ENCODE assay signal across 34 cellular contexts in genomic region chr10:31679931-31680330, GRCh38.
"Had no signal": no experiment of that assay in that cellular context is flagged by ENCODE, and none has a peak within 500 bp of the region (broad histone marks: within the 10 kb centered on the region; RNA-seq: fewer than 3 reads in every experiment).

No MANE protein-coding gene starts in this region.

- H3K9me3 ChIP-seq: colonic mucosa had no signal

- H3K4me3 Mint-ChIP-seq: activated B cell treated with CpG ODN at 0.5 μM for 24 hours; activated CD8-positive, alpha-beta T cell treated with anti-CD3 and anti-CD28 coated beads for 36 hours; activated naive CD4-positive, alpha-beta T cell treated with anti-CD3 and anti-CD28 coated beads for 36 hours; activated naive CD4-positive, alpha-beta T cell treated with anti-CD3 and anti-CD28 coated beads, Interleukin-2, amount 50 U/mL, for 24 hours; activated naive CD8-positive, alpha-beta T cell treated with anti-CD3 and anti-CD28 coated beads for 36 hours; activated naive CD8-positive, alpha-beta T cell treated with anti-CD3 and anti-CD28 coated beads, Interleukin-2, amount 50 U/mL, for 24 hours; activated T-cell treated with anti-CD3 and anti-CD28 coated beads, Interleukin-2, amount 50 U/mL, for 4 hours; activated T-helper 17 cell treated with anti-CD3 and anti-CD28 coated beads, Interleukin-2, amount 50 U/mL, for 72 hours; brain; T-helper 17 cell; T-helper 2 cell treated with Interferon-gamma antibody and Interleukin-4, amounts not matched to agents 5 μg/mL and 100 μg/mL, for 36 hours had no signal

- H3K27ac ChIP-seq: adrenal gland, ascending aorta, breast epithelium, cardiac muscle cell, colonic mucosa, foreskin keratinocyte, gastrocnemius medialis, heart left ventricle, WERI-Rb-1 had no signal

- H3K27me3 Mint-ChIP-seq: activated naive CD4-positive, alpha-beta T cell treated with anti-CD3 and anti-CD28 coated beads, Interleukin-2, amount 50 U/mL, for 24 hours; activated naive CD8-positive, alpha-beta T cell treated with anti-CD3 and anti-CD28 coated beads for 36 hours; activated naive CD8-positive, alpha-beta T cell treated with anti-CD3 and anti-CD28 coated beads, Interleukin-2, amount 50 U/mL, for 24 hours; brain; T-helper 17 cell had no signal

- H3K4me3 ChIP-seq: adrenal gland, ascending aorta, breast epithelium, cardiac muscle cell, colonic mucosa, gastrocnemius medialis, heart left ventricle had no signal

- H3K36me3 ChIP-seq: adrenal gland, ascending aorta, breast epithelium, cardiac muscle cell, colonic mucosa, gastrocnemius medialis, heart left ventricle, WERI-Rb-1 had no signal

- ATAC-seq: activated CD4-positive, CD25-positive, alpha-beta regulatory T cell treated with anti-CD3 and anti-CD28 coated beads, Interleukin-2, amount 50 U/mL, for 24 hours; activated CD8-positive, alpha-beta T cell treated with anti-CD3 and anti-CD28 coated beads for 36 hours; activated naive CD8-positive, alpha-beta T cell treated with anti-CD3 and anti-CD28 coated beads, Interleukin-2, amount 50 U/mL, for 24 hours; activated T-cell treated with anti-CD3 and anti-CD28 coated beads, Interleukin-2, amount 50 U/mL, for 4 hours; activated T-helper 17 cell treated with anti-CD3 and anti-CD28 coated beads, Interleukin-2, amount 50 U/mL, for 72 hours; esophagus mucosa; foreskin keratinocyte; gastrocnemius medialis; heart left ventricle; T-helper 17 cell had no signal

- DNase-seq: activated B cell treated with CpG ODN at 0.5 μM for 24 hours; activated CD4-positive, alpha-beta T cell treated with anti-CD3 and anti-CD28 coated beads for 48 hours; activated CD4-positive, alpha-beta T cell treated with anti-CD3 and anti-CD28 coated beads, Interleukin-2, amount 50 U/mL, for 1 hour; activated CD4-positive, alpha-beta T cell treated with anti-CD3 and anti-CD28 coated beads, Interleukin-2, amount 50 U/mL, for 48 hours; activated CD8-positive, alpha-beta memory T cell treated with anti-CD3 and anti-CD28 coated beads for 24 hours; activated CD8-positive, alpha-beta T cell treated with anti-CD3 and anti-CD28 coated beads for 36 hours; activated effector memory CD4-positive, alpha-beta T cell treated with anti-CD3 and anti-CD28 coated beads, Interleukin-2, amount 50 U/mL, for 16 hours; activated naive CD4-positive, alpha-beta T cell treated with anti-CD3 and anti-CD28 coated beads for 36 hours; activated naive CD8-positive, alpha-beta T cell treated with anti-CD3 and anti-CD28 coated beads for 36 hours; activated naive CD8-positive, alpha-beta T cell treated with anti-CD3 and anti-CD28 coated beads, Interleukin-2, amount 50 U/mL, for 24 hours; activated T-cell treated with anti-CD3 and anti-CD28 coated beads, Interleukin-2, amount 50 U/mL, for 4 hours; adrenal gland; amygdala; central memory CD4-positive, alpha-beta T cell; cerebellar nuclear complex; colonic mucosa; effector CD8-positive, alpha-beta T cell; foreskin keratinocyte; gastrocnemius medialis; glutamatergic neuron; heart left ventricle; T-helper 1 cell; T-helper 17 cell; T1000; WERI-Rb-1 had no signal

- H3K4me1 ChIP-seq: adrenal gland, ascending aorta, breast epithelium, colonic mucosa, foreskin keratinocyte had no signal

- H3K36me3 Mint-ChIP-seq: activated naive CD8-positive, alpha-beta T cell treated with anti-CD3 and anti-CD28 coated beads for 36 hours had no signal

- H3K27me3 ChIP-seq: adrenal gland, ascending aorta, breast epithelium, cardiac muscle cell, colonic mucosa, foreskin keratinocyte, gastrocnemius medialis, heart left ventricle had no signal

- H3K27ac Mint-ChIP-seq: activated B cell treated with CpG ODN at 0.5 μM for 24 hours; activated CD8-positive, alpha-beta T cell treated with anti-CD3 and anti-CD28 coated beads for 36 hours; activated naive CD4-positive, alpha-beta T cell treated with anti-CD3 and anti-CD28 coated beads for 36 hours; activated naive CD4-positive, alpha-beta T cell treated with anti-CD3 and anti-CD28 coated beads, Interleukin-2, amount 50 U/mL, for 24 hours; activated naive CD8-positive, alpha-beta T cell treated with anti-CD3 and anti-CD28 coated beads for 36 hours; activated naive CD8-positive, alpha-beta T cell treated with anti-CD3 and anti-CD28 coated beads, Interleukin-2, amount 50 U/mL, for 24 hours; activated T-helper 17 cell treated with anti-CD3 and anti-CD28 coated beads, Interleukin-2, amount 50 U/mL, for 72 hours; T-helper 17 cell; T-helper 2 cell treated with Interferon-gamma antibody and Interleukin-4, amounts not matched to agents 5 μg/mL and 100 μg/mL, for 36 hours had no signal

- H3K4me1 Mint-ChIP-seq: activated B cell treated with CpG ODN at 0.5 μM for 24 hours; activated naive CD4-positive, alpha-beta T cell treated with anti-CD3 and anti-CD28 coated beads, Interleukin-2, amount 50 U/mL, for 24 hours; activated naive CD8-positive, alpha-beta T cell treated with anti-CD3 and anti-CD28 coated beads for 36 hours; activated naive CD8-positive, alpha-beta T cell treated with anti-CD3 and anti-CD28 coated beads, Interleukin-2, amount 50 U/mL, for 24 hours; activated T-helper 17 cell treated with anti-CD3 and anti-CD28 coated beads, Interleukin-2, amount 50 U/mL, for 72 hours; T-helper 17 cell had no signal
